ENCODE assay signal across 15 cellular contexts in genomic region chr2:182366625-182367024, GRCh38.
A peak's percentile ranks its signal among the peaks of the same experiment; 100 is the strongest.
DNase-seq lines count a peak whose midpoint lies in the region; ATAC-seq and TF ChIP-seq lines count a peak whose summit lies in the region.
"Had no signal": no experiment of that assay in that cellular context is flagged by ENCODE, and none has a peak within 500 bp of the region (broad histone marks: within the 10 kb centered on the region; RNA-seq: fewer than 3 reads in every experiment).

No MANE protein-coding gene starts in this region.

- 38 to 59% (median 42%) methylated on average over 4 of the region's 4 CpGs for WGBS in psoas muscle, 3 donors

- H2AFZ ChIP-seq in MM.1S (ENCODE audit: low read length), result no peak overlapping the region

- H3K9me3 ChIP-seq in psoas muscle (no peaks in the 10 kb centered on the region), MM.1S (replicated peaks; ENCODE audit: insufficient read depth, low read length) (no peaks in the 10 kb centered on the region)
- H3K9me3 ChIP-seq: upper lobe of left lung had no signal

- no peaks in the 10 kb centered on the region for H3K9me2 ChIP-seq in MM.1S (replicated peaks; ENCODE audit: insufficient read depth, low read length)

- H3K9ac ChIP-seq in MM.1S (ENCODE audit: low read length), result no peak overlapping the region

- no peaks in the 10 kb centered on the region for H3F3A ChIP-seq in MM.1S (ENCODE audit: insufficient read depth, low read length)

- H3K4me2 ChIP-seq in MM.1S (ENCODE audit: low read depth, low read length), result no peak overlapping the region

- H3K4me3 ChIP-seq in cardiac fibroblast (replicated peaks in 1 of 2; ENCODE audit: low read depth in 2 of 2, low read length in 2 of 2), result no peak overlapping the region
- no peak overlapping the region for H3K4me3 ChIP-seq in psoas muscle
- no peak overlapping the region for H3K4me3 ChIP-seq in MM.1S (ENCODE audit: low read length)
- H3K4me3 ChIP-seq: upper lobe of left lung had no signal

- H3K27me3 ChIP-seq in psoas muscle (ENCODE audit: insufficient read depth in 3 of 3, low read length in 2 of 3), result no peaks in the 10 kb centered on the region
- H3K27me3 ChIP-seq in MM.1S (replicated peaks; ENCODE audit: insufficient read depth, low read length), result no peaks in the 10 kb centered on the region
- H3K27me3 ChIP-seq: upper lobe of left lung had no signal

- ATAC-seq in psoas muscle, result peak in 3 of 4 donors; percentile 51 to 72 (median 52)
- ATAC-seq: left ventricle myocardium superior had no signal

- H4K20me1 ChIP-seq in MM.1S (ENCODE audit: insufficient read depth, low read length), result no peaks in the 10 kb centered on the region

- no peaks in the 10 kb centered on the region for H3K36me3 ChIP-seq in psoas muscle (ENCODE audit: insufficient read depth in 1 of 2, low read depth in 1 of 2)
- H3K36me3 ChIP-seq in MM.1S (replicated peaks; ENCODE audit: insufficient read depth, low read length), result no peaks in the 10 kb centered on the region
- H3K36me3 ChIP-seq: upper lobe of left lung had no signal

- intact Hi-C loops in psoas muscle (cut with DNase I), result no loop called here

- H3K27ac ChIP-seq in psoas muscle (no peak overlapping the region), MM.1S (ENCODE audit: low read length) (no peak overlapping the region)
- H3K27ac ChIP-seq: HL-60, RWPE1, upper lobe of left lung had no signal

- no peak for TF ChIP-seq CTCF in cardiac fibroblast (IDR thresholded peaks at IDR 0.05; ENCODE audit: low read depth, low read length)
- no peak for TF ChIP-seq CTCF in psoas muscle (IDR thresholded peaks at IDR 0.05)
- no peak for TF ChIP-seq CTCF in MM.1S (IDR thresholded peaks at IDR 0.05; ENCODE audit: low read length)

- H3K79me2 ChIP-seq in MM.1S (ENCODE audit: low read length), result no peaks in the 10 kb centered on the region

- in situ Hi-C loops in Caki2 (cut with HindIII; ENCODE audit: low pct_unique_long_range_greater_than_20kb, low sequenced_read_pairs), result no loop called here

- H3K4me1 ChIP-seq in psoas muscle (no peaks in the 10 kb centered on the region), MM.1S (ENCODE audit: low read length) (no peaks in the 10 kb centered on the region)
- H3K4me1 ChIP-seq: upper lobe of left lung had no signal

- DNase-seq in Caki2 (ENCODE audit: low read depth), result peak; percentile 37
- peak; percentile 7 to 96 (median 61) for DNase-seq in NCI-H1417 (lab: John Stamatoyannopoulos, UW)
- DNase-seq in cardiac fibroblast (ENCODE audit: low read depth in 2 of 2), result peak; percentile 85 to 94
- peak; percentile 23 to 39 for DNase-seq in psoas muscle
- DNase-seq in MM.1S, result no peak
- no peak for DNase-seq in nucleus accumbens (lab: John Stamatoyannopoulos, UW)
- DNase-seq in NCI-H526 treated with DMSO at 0.1 percent for 48 hours (lab: John Stamatoyannopoulos, UW), result no peak
- DNase-seq in stimulated activated naive CD4-positive, alpha-beta T cell (lab: John Stamatoyannopoulos, UW), result no peak
- DNase-seq: activated CD4-positive, CD25-positive, alpha-beta regulatory T cell; left ventricle myocardium superior; NCI-H1048; posterior cingulate gyrus; upper lobe of left lung had no signal

Comparison
In these comparisons a context has a peak if more than half of its experiments do, and no peak if none do; other contexts are left out.
1. DNase-seq: peak in Caki2 (single experiment), NCI-H1417 (3 of 3), cardiac fibroblast (2 of 2) and psoas muscle (2 of 2); none in MM.1S (single experiment), nucleus accumbens (0 of 56), NCI-H526 treated with DMSO at 0.1 percent for 48 hours (single experiment) and stimulated activated naive CD4-positive, alpha-beta T cell (0 of 6).